1 cellular context compared by ENCODE assay signal in the genomic region with DNA sequence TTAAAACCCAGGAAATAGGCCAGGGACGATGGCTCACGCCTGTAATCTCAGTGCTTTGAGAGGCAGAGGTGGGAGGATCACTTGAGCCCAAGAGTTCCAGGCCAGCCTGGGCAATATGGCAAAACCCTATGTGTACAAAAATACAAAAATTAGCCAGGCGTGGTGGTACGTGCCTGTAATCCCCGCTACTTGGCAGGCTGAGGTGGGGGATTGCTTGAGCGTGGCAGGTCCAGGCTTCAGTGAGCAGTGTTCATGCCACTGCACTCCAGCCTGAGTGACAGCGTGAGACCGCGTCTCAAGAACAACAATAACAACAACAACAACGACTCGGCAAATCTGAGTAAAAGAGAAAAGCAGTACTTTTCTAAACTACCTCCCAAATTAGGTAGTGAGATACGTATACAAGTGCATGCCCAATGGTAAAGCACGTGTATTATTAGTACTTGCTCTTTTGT.
TF ChIP-seq lines count a peak whose summit lies in the region.

No MANE protein-coding gene starts in this region.

TF ChIP-seq in GM23338, 12 proteins besides CTCF, POLR2A, EP300 and RAD21 (continued from another document):
- TF ChIP-seq, protein P1, sequence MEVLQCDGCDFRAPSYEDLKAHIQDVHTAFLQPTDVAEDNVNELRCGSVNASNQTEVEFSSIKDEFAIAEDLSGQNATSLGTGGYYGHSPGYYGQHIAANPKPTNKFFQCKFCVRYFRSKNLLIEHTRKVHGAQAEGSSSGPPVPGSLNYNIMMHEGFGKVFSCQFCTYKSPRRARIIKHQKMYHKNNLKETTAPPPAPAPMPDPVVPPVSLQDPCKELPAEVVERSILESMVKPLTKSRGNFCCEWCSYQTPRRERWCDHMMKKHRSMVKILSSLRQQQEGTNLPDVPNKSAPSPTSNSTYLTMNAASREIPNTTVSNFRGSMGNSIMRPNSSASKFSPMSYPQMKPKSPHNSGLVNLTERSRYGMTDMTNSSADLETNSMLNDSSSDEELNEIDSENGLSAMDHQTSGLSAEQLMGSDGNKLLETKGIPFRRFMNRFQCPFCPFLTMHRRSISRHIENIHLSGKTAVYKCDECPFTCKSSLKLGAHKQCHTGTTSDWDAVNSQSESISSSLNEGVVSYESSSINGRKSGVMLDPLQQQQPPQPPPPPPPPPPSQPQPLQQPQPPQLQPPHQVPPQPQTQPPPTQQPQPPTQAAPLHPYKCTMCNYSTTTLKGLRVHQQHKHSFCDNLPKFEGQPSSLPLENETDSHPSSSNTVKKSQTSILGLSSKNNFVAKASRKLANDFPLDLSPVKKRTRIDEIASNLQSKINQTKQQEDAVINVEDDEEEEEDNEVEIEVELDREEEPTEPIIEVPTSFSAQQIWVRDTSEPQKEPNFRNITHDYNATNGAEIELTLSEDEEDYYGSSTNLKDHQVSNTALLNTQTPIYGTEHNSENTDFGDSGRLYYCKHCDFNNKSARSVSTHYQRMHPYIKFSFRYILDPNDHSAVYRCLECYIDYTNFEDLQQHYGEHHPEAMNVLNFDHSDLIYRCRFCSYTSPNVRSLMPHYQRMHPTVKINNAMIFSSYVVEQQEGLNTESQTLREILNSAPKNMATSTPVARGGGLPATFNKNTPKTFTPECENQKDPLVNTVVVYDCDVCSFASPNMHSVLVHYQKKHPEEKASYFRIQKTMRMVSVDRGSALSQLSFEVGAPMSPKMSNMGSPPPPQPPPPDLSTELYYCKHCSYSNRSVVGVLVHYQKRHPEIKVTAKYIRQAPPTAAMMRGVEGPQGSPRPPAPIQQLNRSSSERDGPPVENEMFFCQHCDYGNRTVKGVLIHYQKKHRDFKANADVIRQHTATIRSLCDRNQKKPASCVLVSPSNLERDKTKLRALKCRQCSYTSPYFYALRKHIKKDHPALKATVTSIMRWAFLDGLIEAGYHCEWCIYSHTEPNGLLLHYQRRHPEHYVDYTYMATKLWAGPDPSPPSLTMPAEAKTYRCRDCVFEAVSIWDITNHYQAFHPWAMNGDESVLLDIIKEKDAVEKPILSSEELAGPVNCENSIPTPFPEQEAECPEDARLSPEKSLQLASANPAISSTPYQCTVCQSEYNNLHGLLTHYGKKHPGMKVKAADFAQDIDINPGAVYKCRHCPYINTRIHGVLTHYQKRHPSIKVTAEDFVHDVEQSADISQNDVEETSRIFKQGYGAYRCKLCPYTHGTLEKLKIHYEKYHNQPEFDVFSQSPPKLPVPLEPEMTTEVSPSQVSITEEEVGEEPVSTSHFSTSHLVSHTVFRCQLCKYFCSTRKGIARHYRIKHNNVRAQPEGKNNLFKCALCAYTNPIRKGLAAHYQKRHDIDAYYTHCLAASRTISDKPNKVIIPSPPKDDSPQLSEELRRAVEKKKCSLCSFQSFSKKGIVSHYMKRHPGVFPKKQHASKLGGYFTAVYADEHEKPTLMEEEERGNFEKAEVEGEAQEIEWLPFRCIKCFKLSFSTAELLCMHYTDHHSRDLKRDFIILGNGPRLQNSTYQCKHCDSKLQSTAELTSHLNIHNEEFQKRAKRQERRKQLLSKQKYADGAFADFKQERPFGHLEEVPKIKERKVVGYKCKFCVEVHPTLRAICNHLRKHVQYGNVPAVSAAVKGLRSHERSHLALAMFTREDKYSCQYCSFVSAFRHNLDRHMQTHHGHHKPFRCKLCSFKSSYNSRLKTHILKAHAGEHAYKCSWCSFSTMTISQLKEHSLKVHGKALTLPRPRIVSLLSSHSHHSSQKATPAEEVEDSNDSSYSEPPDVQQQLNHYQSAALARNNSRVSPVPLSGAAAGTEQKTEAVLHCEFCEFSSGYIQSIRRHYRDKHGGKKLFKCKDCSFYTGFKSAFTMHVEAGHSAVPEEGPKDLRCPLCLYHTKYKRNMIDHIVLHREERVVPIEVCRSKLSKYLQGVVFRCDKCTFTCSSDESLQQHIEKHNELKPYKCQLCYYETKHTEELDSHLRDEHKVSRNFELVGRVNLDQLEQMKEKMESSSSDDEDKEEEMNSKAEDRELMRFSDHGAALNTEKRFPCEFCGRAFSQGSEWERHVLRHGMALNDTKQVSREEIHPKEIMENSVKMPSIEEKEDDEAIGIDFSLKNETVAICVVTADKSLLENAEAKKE (CRISPR knock-in tag; IDR thresholded peaks at IDR 0.05) = no peak
- no peak for TF ChIP-seq ZNF331 (CRISPR knock-in tag; IDR thresholded peaks at IDR 0.05; ENCODE audit: low read depth)
- TF ChIP-seq, protein P2, sequence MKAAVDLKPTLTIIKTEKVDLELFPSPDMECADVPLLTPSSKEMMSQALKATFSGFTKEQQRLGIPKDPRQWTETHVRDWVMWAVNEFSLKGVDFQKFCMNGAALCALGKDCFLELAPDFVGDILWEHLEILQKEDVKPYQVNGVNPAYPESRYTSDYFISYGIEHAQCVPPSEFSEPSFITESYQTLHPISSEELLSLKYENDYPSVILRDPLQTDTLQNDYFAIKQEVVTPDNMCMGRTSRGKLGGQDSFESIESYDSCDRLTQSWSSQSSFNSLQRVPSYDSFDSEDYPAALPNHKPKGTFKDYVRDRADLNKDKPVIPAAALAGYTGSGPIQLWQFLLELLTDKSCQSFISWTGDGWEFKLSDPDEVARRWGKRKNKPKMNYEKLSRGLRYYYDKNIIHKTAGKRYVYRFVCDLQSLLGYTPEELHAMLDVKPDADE (IDR thresholded peaks at IDR 0.05) = no peak
- no peak for TF ChIP-seq JUNB (IDR thresholded peaks at IDR 0.05; ENCODE audit: unreplicated experiment)
- no peak for TF ChIP-seq NANOG (IDR thresholded peaks at IDR 0.05; ENCODE audit: borderline replicate concordance)
- no peak for TF ChIP-seq EZH2 (IDR thresholded peaks at IDR 0.05; ENCODE audit: low read depth, unreplicated experiment)
- TF ChIP-seq CREB1 (CRISPR knock-in tag; IDR thresholded peaks at IDR 0.05; ENCODE audit: low read depth) = no peak
- no peak for TF ChIP-seq ZNF114 (CRISPR knock-in tag; IDR thresholded peaks at IDR 0.05)
- no peak for TF ChIP-seq STAT1 (IDR thresholded peaks at IDR 0.05; ENCODE audit: unreplicated experiment)
- TF ChIP-seq, protein P3, sequence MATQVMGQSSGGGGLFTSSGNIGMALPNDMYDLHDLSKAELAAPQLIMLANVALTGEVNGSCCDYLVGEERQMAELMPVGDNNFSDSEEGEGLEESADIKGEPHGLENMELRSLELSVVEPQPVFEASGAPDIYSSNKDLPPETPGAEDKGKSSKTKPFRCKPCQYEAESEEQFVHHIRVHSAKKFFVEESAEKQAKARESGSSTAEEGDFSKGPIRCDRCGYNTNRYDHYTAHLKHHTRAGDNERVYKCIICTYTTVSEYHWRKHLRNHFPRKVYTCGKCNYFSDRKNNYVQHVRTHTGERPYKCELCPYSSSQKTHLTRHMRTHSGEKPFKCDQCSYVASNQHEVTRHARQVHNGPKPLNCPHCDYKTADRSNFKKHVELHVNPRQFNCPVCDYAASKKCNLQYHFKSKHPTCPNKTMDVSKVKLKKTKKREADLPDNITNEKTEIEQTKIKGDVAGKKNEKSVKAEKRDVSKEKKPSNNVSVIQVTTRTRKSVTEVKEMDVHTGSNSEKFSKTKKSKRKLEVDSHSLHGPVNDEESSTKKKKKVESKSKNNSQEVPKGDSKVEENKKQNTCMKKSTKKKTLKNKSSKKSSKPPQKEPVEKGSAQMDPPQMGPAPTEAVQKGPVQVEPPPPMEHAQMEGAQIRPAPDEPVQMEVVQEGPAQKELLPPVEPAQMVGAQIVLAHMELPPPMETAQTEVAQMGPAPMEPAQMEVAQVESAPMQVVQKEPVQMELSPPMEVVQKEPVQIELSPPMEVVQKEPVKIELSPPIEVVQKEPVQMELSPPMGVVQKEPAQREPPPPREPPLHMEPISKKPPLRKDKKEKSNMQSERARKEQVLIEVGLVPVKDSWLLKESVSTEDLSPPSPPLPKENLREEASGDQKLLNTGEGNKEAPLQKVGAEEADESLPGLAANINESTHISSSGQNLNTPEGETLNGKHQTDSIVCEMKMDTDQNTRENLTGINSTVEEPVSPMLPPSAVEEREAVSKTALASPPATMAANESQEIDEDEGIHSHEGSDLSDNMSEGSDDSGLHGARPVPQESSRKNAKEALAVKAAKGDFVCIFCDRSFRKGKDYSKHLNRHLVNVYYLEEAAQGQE (IDR thresholded peaks at IDR 0.05; ENCODE audit: unreplicated experiment) = no peak
- no peak for TF ChIP-seq POLR2AphosphoS5 (IDR thresholded peaks at IDR 0.05; ENCODE audit: low read depth)
